Comparison of ENCODE assay signal across 1 cellular context in genomic region chr12:27193106-27193505, GRCh38.
TF ChIP-seq lines count a peak whose summit lies in the region.

No MANE protein-coding gene starts in this region.

TF ChIP-seq in IMR-90, 13 proteins besides CTCF, POLR2A, EP300 and RAD21 (continued from another document):
- TF ChIP-seq RCOR1 (IDR thresholded peaks at IDR 0.05; ENCODE audit: insufficient replicate concordance, low read length) (no peak), MXI1 (IDR thresholded peaks at IDR 0.05; ENCODE audit: borderline replicate concordance, low read depth, low read length) (no peak), MAFK (IDR thresholded peaks at IDR 0.05; ENCODE audit: low read depth, low read length) (peak; percentile 36), SMC3 (IDR thresholded peaks at IDR 0.05; ENCODE audit: low read depth, low read length) (no peak)
